ENCODE assay signal across 14 cellular contexts in genomic region chr10:80996615-80997193, GRCh38.
"Had no signal": no experiment of that assay in that cellular context is flagged by ENCODE, and none has a peak within 500 bp of the region (broad histone marks: within the 10 kb centered on the region; RNA-seq: fewer than 3 reads in every experiment).

No MANE protein-coding gene starts in this region.

- ATAC-seq: activated CD8-positive, alpha-beta memory T cell treated with anti-CD3 and anti-CD28 coated beads, Interleukin-2, amount 10 ng/mL, durations not matched to agents 7 days and 5 days; right cardiac atrium had no signal

- H3K4me3 ChIP-seq: prostate gland had no signal

- H3K9me3 ChIP-seq: prostate gland had no signal

- FAIRE-seq: small intestine had no signal

- DNase-seq: activated CD4-positive, alpha-beta memory T cell treated with anti-CD3 and anti-CD28 coated beads for 36 hours; activated CD8-positive, alpha-beta memory T cell treated with anti-CD3 and anti-CD28 coated beads, Interleukin-2, amount 10 ng/mL, durations not matched to agents 7 days and 5 days; activated naive CD4-positive, alpha-beta T cell treated with anti-CD3 and anti-CD28 coated beads, Interleukin-2, amount 10 ng/mL, durations not matched to agents 7 days and 5 days; activated T-cell treated with anti-CD3 and anti-CD28 coated beads, Interleukin-2, amount 50 U/mL, for 1 hour; hippocampal formation; kidney glomerular epithelial cell; small intestine; stimulated activated CD4-positive, alpha-beta T cell treated with anti-CD3 and anti-CD28 coated beads, Interleukin-4, amount 100 ng/mL, for 24 hours; stimulated activated CD8-positive, alpha-beta memory T cell treated with anti-CD3 and anti-CD28 coated beads, Interleukin-4, amount 100 ng/mL, for 48 hours; stimulated activated naive CD4-positive, alpha-beta T cell treated with Interleukin-2 at 50 U/mL for 16 hours; trophoblast cell; WERI-Rb-1 had no signal

- H3K27ac ChIP-seq: prostate gland, WERI-Rb-1 had no signal

- H3K36me3 ChIP-seq: prostate gland, WERI-Rb-1 had no signal

- H3K4me1 ChIP-seq: prostate gland had no signal
